ENCODE assay signal across 1 cellular context in the genomic region with DNA sequence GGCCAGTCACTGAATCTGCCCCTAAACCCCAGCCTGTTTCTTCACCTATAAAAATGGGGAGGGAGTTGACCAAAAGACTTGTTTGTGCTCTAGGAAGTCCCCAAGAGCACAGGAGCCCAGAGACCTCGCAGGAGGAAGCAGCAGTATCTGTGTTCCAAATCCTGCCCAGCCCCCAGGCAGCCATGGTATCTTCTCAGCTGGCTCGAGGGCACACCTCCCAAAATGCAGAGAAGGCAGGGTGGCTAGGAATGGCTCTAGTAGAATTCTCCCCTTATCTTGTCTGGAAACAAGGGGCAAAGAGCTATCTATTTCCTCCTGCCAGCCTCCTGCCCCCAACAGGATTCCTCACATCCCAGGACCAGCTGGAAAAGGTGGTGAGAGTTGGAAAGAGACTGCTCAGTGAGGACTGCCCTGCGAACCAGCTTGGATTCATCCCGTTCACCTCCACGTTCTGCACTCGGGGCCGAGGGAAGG.
A peak's percentile ranks its signal among the peaks of the same experiment; 100 is the strongest.
TF ChIP-seq lines count a peak whose summit lies in the region.

No MANE protein-coding gene starts in this region.

TF ChIP-seq in WTC11, 78 proteins besides CTCF, POLR2A, EP300 and RAD21 (continued from another document):
- 0 out of 2 replicates have a peak, but pooled peaks have one; percentile 49 for TF ChIP-seq ZNF532 (CRISPR knock-in tag; IDR thresholded peaks at IDR 0.05; ENCODE audit: borderline replicate concordance)
TF ChIP-seq in WTC11: peak in this region for 1.
